ENCODE assay signal across 17 cellular contexts in the genomic region with DNA sequence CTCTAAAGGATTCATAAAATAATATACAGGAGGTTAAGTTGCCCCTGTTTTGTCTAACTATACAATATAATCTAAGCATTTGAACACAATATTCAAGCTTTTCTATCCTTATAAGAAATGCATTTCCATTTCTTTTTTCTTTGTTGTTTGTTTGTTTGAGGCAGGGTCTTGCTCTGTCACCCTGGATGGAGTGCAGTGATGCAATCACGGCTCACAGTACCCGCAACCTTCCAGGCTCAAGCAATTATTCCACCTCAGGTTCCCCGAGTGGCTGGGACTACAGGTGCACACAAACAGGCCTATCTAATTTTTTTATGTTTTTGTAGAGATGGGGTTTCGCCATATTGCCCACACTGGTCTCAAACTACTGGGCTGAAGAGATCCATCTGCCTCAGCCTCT.
"Had no signal": no experiment of that assay in that cellular context is flagged by ENCODE, and none has a peak within 500 bp of the region (broad histone marks: within the 10 kb centered on the region; RNA-seq: fewer than 3 reads in every experiment).

No MANE protein-coding gene starts in this region.

- FAIRE-seq: RCC 7860 had no signal

- DNase-seq: KG1, MM.1S, NCI-H1092 treated with DMSO at 0.1 percent for 48 hours, NCI-H1436, NCI-H187, NCI-H2029, NCI-H2081 treated with DMSO at 0.1 percent for 48 hours, NCI-H2171, NCI-H446, NCI-H510A, NCI-H524 treated with DMSO at 0.1 percent for 48 hours, NCI-H69, NCI-H774, RPMI8226, SHP77 had no signal

- ATAC-seq: SK-N-SH treated with all-trans-retinoic acid at 6 μM for 48 hours had no signal
